30 cellular contexts compared by ENCODE assay signal in the genomic region with DNA sequence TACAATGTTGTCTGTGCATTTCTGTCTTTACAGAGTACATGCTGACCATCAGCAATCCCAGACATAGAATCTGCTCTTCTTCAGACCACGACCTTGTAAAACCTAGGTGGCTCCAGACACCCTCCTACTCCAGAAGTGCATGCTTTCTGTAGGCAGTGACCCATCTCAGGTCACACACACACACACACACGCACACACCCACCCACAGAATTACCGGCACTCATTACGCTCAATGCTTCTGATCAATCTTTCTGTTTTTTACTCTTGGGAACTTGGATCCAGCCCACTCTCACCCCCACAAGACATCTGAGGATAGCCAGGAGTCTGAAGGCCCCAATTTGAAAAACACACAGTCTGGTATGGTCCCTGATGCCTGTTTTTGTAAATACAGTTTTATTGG.
"Had no signal": no experiment of that assay in that cellular context is flagged by ENCODE, and none has a peak within 500 bp of the region (broad histone marks: within the 10 kb centered on the region; RNA-seq: fewer than 3 reads in every experiment).

No MANE protein-coding gene starts in this region.

- H3K36me3 ChIP-seq: ascending aorta, breast epithelium, cardiac muscle cell, gastrocnemius medialis had no signal

- DNase-seq: activated CD4-positive, alpha-beta memory T cell treated with anti-CD3 and anti-CD28 coated beads, Interleukin-2, amount 10 ng/mL, durations not matched to agents 7 days and 5 days; activated CD4-positive, alpha-beta T cell treated with anti-CD3 and anti-CD28 coated beads for 1 hour; activated CD4-positive, alpha-beta T cell treated with anti-CD3 and anti-CD28 coated beads for 4 hours; activated CD4-positive, alpha-beta T cell treated with anti-CD3 and anti-CD28 coated beads, Interleukin-2, amount 10 ng/mL, durations not matched to agents 7 days and 5 days; activated CD4-positive, alpha-beta T cell treated with anti-CD3 and anti-CD28 coated beads, Interleukin-2, amount 50 U/mL, for 4 hours; activated CD8-positive, alpha-beta memory T cell treated with anti-CD3 and anti-CD28 coated beads, Interleukin-2, amount 50 U/mL, for 48 hours; activated gamma-delta T cell; activated naive CD4-positive, alpha-beta T cell; activated naive CD4-positive, alpha-beta T cell treated with anti-CD3 and anti-CD28 coated beads, Interleukin-2, amount 10 ng/mL, durations not matched to agents 7 days and 5 days; activated naive CD8-positive, alpha-beta T cell treated with anti-CD3 and anti-CD28 coated beads, Interleukin-2, amount 10 ng/mL, durations not matched to agents 7 days and 5 days; activated T-cell treated with anti-CD3 and anti-CD28 coated beads for 4 hours; activated T-cell treated with anti-CD3 and anti-CD28 coated beads, Interleukin-2, amount 50 U/mL, for 24 hours; activated T-cell treated with anti-CD3 and anti-CD28 coated beads, Interleukin-2, amount 50 U/mL, for 72 hours; central memory CD4-positive, alpha-beta T cell; cerebellar nuclear complex; dorsolateral prefrontal cortex; effector memory CD4-positive, alpha-beta T cell; foreskin keratinocyte; gastrocnemius medialis; glutamatergic neuron; T-helper 1 cell; T-helper 17 cell; T1000 had no signal

- H3K27ac ChIP-seq: ascending aorta, breast epithelium, cardiac muscle cell, coronary artery, dorsolateral prefrontal cortex, foreskin keratinocyte, gastrocnemius medialis had no signal

- H3K27me3 ChIP-seq: ascending aorta, breast epithelium, cardiac muscle cell, dorsolateral prefrontal cortex, gastrocnemius medialis had no signal

- H3K9me3 ChIP-seq: ascending aorta, breast epithelium, gastrocnemius medialis had no signal

- H3K4me3 ChIP-seq: ascending aorta, breast epithelium, cardiac muscle cell, coronary artery, dorsolateral prefrontal cortex, gastrocnemius medialis had no signal

- H3K4me1 ChIP-seq: breast epithelium, foreskin keratinocyte had no signal

- ATAC-seq: activated naive CD4-positive, alpha-beta T cell treated with anti-CD3 and anti-CD28 coated beads, Interleukin-2, amount 50 U/mL, for 72 hours; activated T-cell treated with anti-CD3 and anti-CD28 coated beads, Interleukin-2, amount 50 U/mL, for 72 hours; esophagus mucosa; foreskin keratinocyte; gastrocnemius medialis; T-helper 17 cell; WTC11 had no signal
